ENCODE assay signal across 19 cellular contexts in genomic region chr4:113020966-113021365, GRCh38. TPM values are rescaled to one million over a fixed set of nuclear protein-coding genes. Genes with fewer than 3 reads are reported as not detected.
DNase-seq lines count a peak whose midpoint lies in the region; ATAC-seq and TF ChIP-seq lines count a peak whose summit lies in the region.
"Had no signal": no experiment of that assay in that cellular context is flagged by ENCODE, and none has a peak within 500 bp of the region (broad histone marks: within the 10 kb centered on the region; RNA-seq: fewer than 3 reads in every experiment).

No MANE protein-coding gene starts in this region.

- H4K8ac ChIP-seq in neuronal stem cell (ENCODE audit: low read depth, low read length), result no peak overlapping the region

- H3K9ac ChIP-seq in neuronal stem cell (ENCODE audit: low read depth, low read length, poor library complexity), result no peak overlapping the region

- H3K4me1 ChIP-seq in neuronal stem cell (ENCODE audit: control insufficient read depth in 2 of 2, insufficient read depth in 1 of 2, low read depth in 1 of 2, low read length in 2 of 2), result peaks cover 7 to 8% of the 10 kb centered on the region in 2 donors
- H3K4me1 ChIP-seq: left lung had no signal

- no peaks in the 10 kb centered on the region for H3K27me3 ChIP-seq in neuronal stem cell (ENCODE audit: control insufficient read depth in 3 of 3, insufficient read depth in 3 of 3, low read depth in 1 of 3, low read length in 3 of 3)
- H3K27me3 ChIP-seq: gastrocnemius medialis, left lung, right atrium auricular region had no signal

- H3K27ac ChIP-seq in neuronal stem cell (replicated peaks; ENCODE audit: low read length), result no peak overlapping the region
- H3K27ac ChIP-seq: gastrocnemius medialis, left lung, right atrium auricular region had no signal

- peak overlapping the region; percentile 32 for H2AFZ ChIP-seq in neuronal stem cell (ENCODE audit: low read length)

- H2AK5ac ChIP-seq in neuronal stem cell (ENCODE audit: low read depth, low read length), result no peak overlapping the region

- H3K79me1 ChIP-seq in neuronal stem cell (ENCODE audit: low read depth, low read length), result no peaks in the 10 kb centered on the region

- H2BK12ac ChIP-seq in neuronal stem cell (ENCODE audit: low read length), result no peak overlapping the region

- no peak overlapping the region for H2BK120ac ChIP-seq in neuronal stem cell (ENCODE audit: low read depth, low read length)

- no peak overlapping the region for H3K4me2 ChIP-seq in neuronal stem cell (ENCODE audit: insufficient read depth, low read length, poor library complexity, severe bottlenecking)

- no peak overlapping the region for H2BK5ac ChIP-seq in neuronal stem cell (ENCODE audit: low read length)

- H3K36me3 ChIP-seq in neuronal stem cell (replicated peaks in 1 of 2; ENCODE audit: control insufficient read depth in 2 of 2, insufficient read depth in 2 of 2, low read length in 2 of 2), result no peaks in the 10 kb centered on the region
- H3K36me3 ChIP-seq: gastrocnemius medialis, left lung, right atrium auricular region had no signal

- in situ Hi-C loops in astrocyte of the cerebellum (cut with HindIII; ENCODE audit: low sequenced_read_pairs), result no loop called here

- no peak overlapping the region for H3K14ac ChIP-seq in neuronal stem cell (ENCODE audit: low read length)

- no peak overlapping the region for H2BK15ac ChIP-seq in neuronal stem cell (ENCODE audit: low read length)

- no peak overlapping the region for H4K91ac ChIP-seq in neuronal stem cell (ENCODE audit: low read depth, low read length, poor library complexity)

- H3K23ac ChIP-seq in neuronal stem cell (ENCODE audit: low read depth, low read length, poor library complexity), result no peak overlapping the region

- no peak for ATAC-seq in HG03571 (IDR thresholded peaks at IDR 0.05; ENCODE audit: unreplicated experiment)
- ATAC-seq: activated CD8-positive, alpha-beta T cell treated with anti-CD3 and anti-CD28 coated beads for 36 hours; left lung; mucosa of descending colon had no signal

- no peaks in the 10 kb centered on the region for H3K9me3 ChIP-seq in neuronal stem cell (replicated peaks in 1 of 2; ENCODE audit: control insufficient read depth in 2 of 2, insufficient read depth in 1 of 2, low read depth in 1 of 2, low read length in 2 of 2)
- H3K9me3 ChIP-seq: gastrocnemius medialis, left lung, mucosa of descending colon, right atrium auricular region had no signal

- no peak for TF ChIP-seq CTCF in astrocyte of the cerebellum (IDR thresholded peaks at IDR 0.05; ENCODE audit: low read depth, low read length, missing control alignments)
- no peak for TF ChIP-seq CTCF in fibroblast of the aortic adventitia (IDR thresholded peaks at IDR 0.05; ENCODE audit: insufficient read depth, low read length)

- no peak overlapping the region for H3K18ac ChIP-seq in neuronal stem cell (ENCODE audit: low read length)

- no peak overlapping the region for H3K4ac ChIP-seq in neuronal stem cell (ENCODE audit: low read length)

- WGBS in neuronal stem cell (ENCODE audit: extremely low coverage in 2 of 2, insufficient read length in 2 of 2, insufficient replicate concordance in 1 of 2), 2 donors, result no CpG with 5 or more reads among the region's 1 CpG

- H3K4me3 ChIP-seq in astrocyte of the cerebellum (ENCODE audit: low read depth, low read length) (no peak overlapping the region), fibroblast of the aortic adventitia (ENCODE audit: low read depth, low read length) (no peak overlapping the region), neuronal stem cell (ENCODE audit: low read length in 2 of 2) (no peak overlapping the region)
- H3K4me3 ChIP-seq: left lung, mucosa of descending colon, right atrium auricular region had no signal

- DNase-seq in EL (peak; percentile 21), astrocyte of the cerebellum (ENCODE audit: low read depth) (peak; percentile 3), fibroblast of the aortic adventitia (ENCODE audit: low read depth) (peak; percentile 28), neuronal stem cell (ENCODE audit: low spot score) (no peak), activated gamma-delta T cell (lab: John Stamatoyannopoulos, UW) (no peak), NCI-H2196 treated with DMSO at 0.1 percent for 48 hours (lab: John Stamatoyannopoulos, UW; ENCODE audit: unreplicated experiment) (no peak)
- no peak for DNase-seq in stimulated activated CD4-positive, alpha-beta T cell treated with anti-CD3 and anti-CD28 coated beads, Interleukin-1b, Interleukin-23, amount 100 ng/mL, for 48 hours
- DNase-seq: activated B cell treated with CpG ODN at 0.5 μM for 24 hours; activated CD8-positive, alpha-beta T cell treated with anti-CD3 and anti-CD28 coated beads for 36 hours; gastrocnemius medialis; H9; left lung; mucosa of descending colon; NCI-H187 treated with DMSO at 0.1 percent for 48 hours; NCI-H510A treated with DMSO at 0.1 percent for 48 hours; occipital lobe had no signal

RNA-seq across cellular contexts. Expression of gene ANK2, which starts 28.5 kb away (rescaled TPM):
- total RNA-seq in fibroblast of the aortic adventitia (ENCODE audit: low replicate concordance), result 190 and 200 TPM in 2 replicates
- polyA plus RNA-seq in neuronal stem cell (2013, experiment 1 of 2), result 11.4 TPM
- polyA plus RNA-seq in neuronal stem cell (2013, experiment 2 of 2), result 11.6 TPM
- polyA plus RNA-seq: IgD-negative memory B cell had no signal

Comparison
In these comparisons a context has a peak if more than half of its experiments do, and no peak if none do; other contexts are left out.
1. DNase-seq: peak in EL (single experiment), astrocyte of the cerebellum (single experiment) and fibroblast of the aortic adventitia (single experiment); none in neuronal stem cell (single experiment), stimulated activated CD4-positive, alpha-beta T cell treated with anti-CD3 and anti-CD28 coated beads, Interleukin-1b, Interleukin-23, amount 100 ng/mL, for 48 hours (single experiment), activated gamma-delta T cell (single experiment) and NCI-H2196 treated with DMSO at 0.1 percent for 48 hours (single experiment).